14 cellular contexts compared by ENCODE assay signal in the genomic region with DNA sequence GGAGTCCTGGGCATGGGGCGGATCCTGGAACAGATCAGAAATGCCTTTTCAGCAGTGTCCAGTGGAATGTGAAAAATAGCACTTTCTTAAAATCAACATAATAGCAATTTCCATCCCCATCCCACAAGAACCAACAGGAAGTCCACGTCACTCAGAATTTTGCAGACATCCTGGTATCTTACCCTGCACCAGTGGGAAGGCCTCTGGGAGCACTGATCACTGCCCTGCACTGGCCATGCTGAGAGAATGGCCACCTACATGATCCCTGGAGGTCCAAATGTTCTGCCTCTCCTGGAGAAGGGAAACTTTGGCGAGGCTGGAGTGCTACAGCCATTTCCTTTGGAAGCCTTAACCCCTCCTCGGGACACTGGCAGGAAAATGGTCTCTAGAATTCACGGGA.
DNase-seq lines count a peak whose midpoint lies in the region; ATAC-seq and TF ChIP-seq lines count a peak whose summit lies in the region.
"Had no signal": no experiment of that assay in that cellular context is flagged by ENCODE, and none has a peak within 500 bp of the region (broad histone marks: within the 10 kb centered on the region; RNA-seq: fewer than 3 reads in every experiment).

No MANE protein-coding gene starts in this region.

- H3K36me3 ChIP-seq in parathyroid adenoma (ENCODE audit: control insufficient read depth, insufficient read depth, low read length), result no peaks in the 10 kb centered on the region
- H3K36me3 ChIP-seq: BLaER1 had no signal

- H3K27me3 ChIP-seq in right cardiac atrium (ENCODE audit: control insufficient read depth, insufficient read depth) (no peaks in the 10 kb centered on the region), parathyroid adenoma (ENCODE audit: control insufficient read depth, insufficient read depth, low read length) (no peaks in the 10 kb centered on the region)
- H3K27me3 ChIP-seq: BLaER1 had no signal

- H3K4me2 ChIP-seq in parathyroid adenoma (ENCODE audit: low read length), result peak overlapping the region; percentile 3
- H3K4me2 ChIP-seq: BLaER1 had no signal

- no peak overlapping the region for H3K9ac ChIP-seq in parathyroid adenoma
- H3K9ac ChIP-seq: BLaER1 had no signal

- DNase-seq in left cardiac atrium, result no peak
- DNase-seq in Right ventricle myocardium inferior (ENCODE audit: missing footprints), result no peak
- peak in 2 of 3 donors; percentile 34 to 49 for DNase-seq in right cardiac atrium
- no peak for DNase-seq in NCI-H187 (lab: John Stamatoyannopoulos, UW)
- DNase-seq in activated gamma-delta T cell treated with Interleukin-2 at 50 U/mL for 16 hours, result no peak
- DNase-seq: 8988T; AML-193; Caco-2; CD8-positive, alpha-beta memory T cell; DND-41; GDM1 had no signal

- H3K79me2 ChIP-seq in parathyroid adenoma, result no peaks in the 10 kb centered on the region

- ATAC-seq in left cardiac atrium (peak; percentile 29 to 63), Right ventricle myocardium inferior (no peak), right cardiac atrium (peak; percentile 40 to 50), GM21390 (IDR thresholded peaks at IDR 0.05; ENCODE audit: unreplicated experiment) (no peak)

- intact Hi-C loops in left cardiac atrium (cut with DNase I) (no loop called here), Right ventricle myocardium inferior (cut with DNase I) (no loop called here), right cardiac atrium (cut with DNase I) (no loop called here)

- no peak for TF ChIP-seq CTCF in parathyroid adenoma (IDR thresholded peaks at IDR 0.05)

- H2AFZ ChIP-seq in parathyroid adenoma, result peak overlapping the region; percentile 31

- H3K4me3 ChIP-seq in right cardiac atrium (ENCODE audit: low read length) (no peak overlapping the region), parathyroid adenoma (ENCODE audit: low read depth, low read length) (no peak overlapping the region)
- H3K4me3 ChIP-seq: BLaER1 had no signal

- H3K27ac ChIP-seq in right cardiac atrium (ENCODE audit: low read length), result no peak overlapping the region
- H3K27ac ChIP-seq in parathyroid adenoma, result peak overlapping the region; percentile 76
- H3K27ac ChIP-seq: BLaER1 had no signal

- H3K9me3 ChIP-seq in right cardiac atrium (ENCODE audit: control insufficient read depth, low read length), result no peaks in the 10 kb centered on the region
- H3K9me3 ChIP-seq in parathyroid adenoma (ENCODE audit: control insufficient read depth, low read length), result no peaks in the 10 kb centered on the region
- H3K9me3 ChIP-seq: BLaER1, Caco-2 had no signal

- H3K4me1 ChIP-seq in right cardiac atrium (ENCODE audit: control insufficient read depth, insufficient read depth, low read length) (peaks cover 5% of the 10 kb centered on the region), parathyroid adenoma (peaks cover 6% of the 10 kb centered on the region)
- H3K4me1 ChIP-seq: BLaER1, Caco-2 had no signal

- WGBS in right cardiac atrium, result 44% methylated on average over 5 of the region's 5 CpGs

Comparison
In these comparisons a context has a peak if more than half of its experiments do, and no peak if none do; other contexts are left out.
1. ATAC-seq: peak in left cardiac atrium (2 of 2) and right cardiac atrium (2 of 2); none in Right ventricle myocardium inferior (single experiment) and GM21390 (single experiment).
2. DNase-seq: peak in right cardiac atrium (2 of 3); none in left cardiac atrium (single experiment), Right ventricle myocardium inferior (single experiment), NCI-H187 (0 of 2) and activated gamma-delta T cell treated with Interleukin-2 at 50 U/mL for 16 hours (single experiment).